ENCODE assay signal across 18 cellular contexts in the genomic region with DNA sequence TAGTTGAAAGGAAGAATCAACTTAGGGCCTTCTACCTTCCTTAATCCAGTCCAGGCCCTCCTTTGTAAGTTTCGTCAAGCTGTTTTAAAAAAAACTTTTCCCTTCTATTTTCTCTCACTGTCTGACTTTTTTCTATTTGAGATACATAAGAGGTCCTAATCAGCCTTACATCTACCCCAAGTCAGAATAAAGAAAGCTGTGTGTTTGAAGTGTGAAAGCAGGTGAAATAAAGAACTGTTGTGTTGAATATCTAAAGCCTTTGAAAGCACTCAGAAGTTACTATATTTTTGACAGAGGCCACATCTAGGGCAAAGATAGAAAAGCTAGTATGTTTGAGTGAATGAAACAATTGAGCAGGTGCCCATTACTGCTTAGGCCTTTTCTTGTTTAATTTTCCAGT.
"Had no signal": no experiment of that assay in that cellular context is flagged by ENCODE, and none has a peak within 500 bp of the region (broad histone marks: within the 10 kb centered on the region; RNA-seq: fewer than 3 reads in every experiment).

No MANE protein-coding gene starts in this region.

- DNase-seq: activated CD4-positive, alpha-beta memory T cell treated with anti-CD3 and anti-CD28 coated beads for 36 hours; activated CD4-positive, alpha-beta T cell treated with anti-CD3 and anti-CD28 coated beads for 1 hour; activated gamma-delta T cell; activated T-cell treated with anti-CD3 and anti-CD28 coated beads, Interleukin-2, amount 50 U/mL, for 72 hours; adrenal gland; dorsolateral prefrontal cortex; endodermal cell; naive B cell; right cardiac atrium; stimulated activated CD4-positive, alpha-beta T cell treated with anti-CD3 and anti-CD28 coated beads, Interleukin-15, amount 100 ng/mL, for 24 hours; stimulated activated CD4-positive, alpha-beta T cell treated with anti-CD3 and anti-CD28 coated beads, Interleukin-4, amount 100 ng/mL, for 1 hour; T-helper 1 cell; T1000 had no signal

- H3K4me3 ChIP-seq: adrenal gland, dorsolateral prefrontal cortex, prostate gland, SK-N-MC, skin epidermis had no signal

- H3K27me3 ChIP-seq: adrenal gland, dorsolateral prefrontal cortex, neutrophil had no signal

- H3K36me3 Mint-ChIP-seq: activated CD4-positive, alpha-beta memory T cell treated with anti-CD3 and anti-CD28 coated beads for 36 hours; naive B cell had no signal

- H3K4me1 ChIP-seq: adrenal gland had no signal

- H3K27ac ChIP-seq: adrenal gland, neutrophil, SK-N-MC, VCaP had no signal

- H3K9me3 ChIP-seq: adrenal gland, neutrophil, prostate gland had no signal

- H3K4me3 Mint-ChIP-seq: activated CD4-positive, alpha-beta memory T cell treated with anti-CD3 and anti-CD28 coated beads for 36 hours; activated T-cell treated with anti-CD3 and anti-CD28 coated beads, Interleukin-2, amount 50 U/mL, for 72 hours; endodermal cell; naive B cell had no signal

- H3K36me3 ChIP-seq: adrenal gland, neutrophil, prostate gland had no signal

- H3K27ac Mint-ChIP-seq: activated CD4-positive, alpha-beta memory T cell treated with anti-CD3 and anti-CD28 coated beads for 36 hours; activated T-cell treated with anti-CD3 and anti-CD28 coated beads, Interleukin-2, amount 50 U/mL, for 72 hours; naive B cell had no signal

- ATAC-seq: activated T-cell treated with anti-CD3 and anti-CD28 coated beads, Interleukin-2, amount 50 U/mL, for 72 hours; right cardiac atrium had no signal

- H3K9me3 Mint-ChIP-seq: activated CD4-positive, alpha-beta memory T cell treated with anti-CD3 and anti-CD28 coated beads for 36 hours had no signal
